ENCODE assay signal across 32 cellular contexts in the genomic region with DNA sequence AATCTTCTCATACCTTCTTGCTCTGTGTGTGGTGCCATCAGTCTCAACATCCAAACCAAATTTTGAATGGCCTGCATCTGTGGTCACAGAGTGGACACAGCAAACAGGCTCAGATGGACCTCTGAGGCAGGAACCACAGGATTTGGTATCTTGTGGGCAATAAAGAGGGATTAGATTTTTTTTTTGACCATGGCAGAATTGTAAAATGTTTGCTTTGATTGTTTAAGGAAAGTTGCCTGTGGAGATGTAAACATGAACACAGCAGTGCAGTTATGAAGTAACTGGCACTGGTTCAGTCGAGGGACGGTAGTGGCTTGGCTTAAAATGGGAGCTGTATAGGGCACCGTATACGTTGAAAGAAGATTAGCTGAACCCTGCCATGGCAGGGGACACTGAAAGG.
A peak's percentile ranks its signal among the peaks of the same experiment; 100 is the strongest.
DNase-seq lines count a peak whose midpoint lies in the region; TF ChIP-seq lines count a peak whose summit lies in the region.
"Had no signal": no experiment of that assay in that cellular context is flagged by ENCODE, and none has a peak within 500 bp of the region (broad histone marks: within the 10 kb centered on the region; RNA-seq: fewer than 3 reads in every experiment).

No MANE protein-coding gene starts in this region.

- POLR2A ChIA-PET in activated CD4-positive, alpha-beta memory T cell treated with anti-CD3 and anti-CD28 coated beads, Interleukin-2, amount 10 ng/mL, durations not matched to agents 7 days and 5 days (lab: Charles Lee), result no interaction called here

- WGBS in trophoblast cell (ENCODE audit: extremely low coverage, insufficient coverage, insufficient read length), result no CpG with 5 or more reads among the region's 4 CpGs

- H3K9ac ChIP-seq in Loucy (ENCODE audit: low read depth, low read length, poor library complexity, severe bottlenecking) (no peak overlapping the region), neural progenitor cell (no peak overlapping the region), trophoblast cell (ENCODE audit: low read length) (no peak overlapping the region)
- H3K9ac ChIP-seq: BLaER1; BLaER1 treated with 17β-estradiol and CSF1 and Interleukin-3, amounts not matched to agents 10 nM and 100 nM had no signal

- H3K4me1 ChIP-seq in Loucy (ENCODE audit: insufficient read depth, low read length, poor library complexity, severe bottlenecking) (peaks cover 7% of the 10 kb centered on the region), neural progenitor cell (no peaks in the 10 kb centered on the region), trophoblast cell (ENCODE audit: control insufficient read depth in 1 of 2, insufficient read depth in 2 of 2, low read length in 2 of 2) (no peaks in the 10 kb centered on the region)
- H3K4me1 ChIP-seq: A549; BE2C; BLaER1; BLaER1 treated with 17β-estradiol and CSF1 and Interleukin-3, amounts not matched to agents 10 nM and 100 nM; Caco-2 had no signal

- H3K27ac Mint-ChIP-seq in neural progenitor cell, result no peak overlapping the region
- no peak overlapping the region for H3K27ac Mint-ChIP-seq in activated CD4-positive, alpha-beta memory T cell treated with anti-CD3 and anti-CD28 coated beads, Interleukin-2, amount 10 ng/mL, durations not matched to agents 7 days and 5 days
- H3K27ac Mint-ChIP-seq: B cell; CD4-positive, alpha-beta T cell; CD4-positive, CD25-positive, alpha-beta regulatory T cell; CD8-positive, alpha-beta memory T cell; CD8-positive, alpha-beta T cell had no signal

- H2AFZ ChIP-seq in Loucy (ENCODE audit: low read length), result peak overlapping the region; percentile 37; the same call in 1 of the 2 replicates
- peak overlapping the region; percentile 4 for H2AFZ ChIP-seq in neural progenitor cell (replicated peaks)
- no peak overlapping the region for H2AFZ ChIP-seq in trophoblast cell (ENCODE audit: insufficient read depth, low read length, poor library complexity)

- H3K36me3 ChIP-seq in Loucy (ENCODE audit: insufficient read depth, low read length) (no peaks in the 10 kb centered on the region), neural progenitor cell (no peaks in the 10 kb centered on the region), trophoblast cell (ENCODE audit: control insufficient read depth in 1 of 2, insufficient read depth in 2 of 2, low read length in 2 of 2) (no peaks in the 10 kb centered on the region)
- H3K36me3 ChIP-seq: BE2C; BLaER1; BLaER1 treated with 17β-estradiol and CSF1 and Interleukin-3, amounts not matched to agents 10 nM and 100 nM had no signal

- no peaks in the 10 kb centered on the region for H3K9me2 ChIP-seq in Loucy (replicated peaks; ENCODE audit: low read depth, low read length)

- peak overlapping the region; percentile 79 for H3K27ac ChIP-seq in 22Rv1
- H3K27ac ChIP-seq in neural progenitor cell, result no peak overlapping the region
- no peak overlapping the region for H3K27ac ChIP-seq in trophoblast cell (ENCODE audit: low read depth, low read length)
- H3K27ac ChIP-seq in caudate nucleus (ENCODE audit: low read depth, low read length), result no peak overlapping the region
- H3K27ac ChIP-seq: A549; BLaER1; BLaER1 treated with 17β-estradiol and CSF1 and Interleukin-3, amounts not matched to agents 10 nM and 100 nM; C4-2B had no signal

- TF ChIP-seq CTCF in 22Rv1 (IDR thresholded peaks at IDR 0.05), result no peak
- TF ChIP-seq CTCF in Loucy (conservative IDR thresholded peaks at IDR 0.05; ENCODE audit: low read length), result no peak
- no peak for TF ChIP-seq CTCF in neural progenitor cell (IDR thresholded peaks at IDR 0.05)

- no peak overlapping the region for H3K23ac ChIP-seq in trophoblast cell (ENCODE audit: low read length)

- no peak overlapping the region for H2BK120ac ChIP-seq in trophoblast cell (ENCODE audit: insufficient read depth, low read length, poor library complexity)

- no peak overlapping the region for H3K18ac ChIP-seq in trophoblast cell (ENCODE audit: low read length)

- H3F3A ChIP-seq in Loucy (ENCODE audit: low read depth), result no peaks in the 10 kb centered on the region
- no peaks in the 10 kb centered on the region for H3F3A ChIP-seq in neural progenitor cell (ENCODE audit: low read depth)

- no peak overlapping the region for H3K4ac ChIP-seq in trophoblast cell (ENCODE audit: low read depth, low read length)

- H3K9me3 ChIP-seq in Loucy (ENCODE audit: insufficient read depth, low read depth, low read length) (no peaks in the 10 kb centered on the region), neural progenitor cell (ENCODE audit: low read depth) (no peaks in the 10 kb centered on the region), trophoblast cell (ENCODE audit: insufficient read depth, low read depth, low read length) (no peaks in the 10 kb centered on the region)
- H3K9me3 ChIP-seq: A549; BE2C; BLaER1; BLaER1 treated with 17β-estradiol and CSF1 and Interleukin-3, amounts not matched to agents 10 nM and 100 nM; Caco-2 had no signal

- H3K79me1 ChIP-seq in trophoblast cell (ENCODE audit: low read length), result no peaks in the 10 kb centered on the region

- H3K4me1 Mint-ChIP-seq in neural progenitor cell, result no peaks in the 10 kb centered on the region
- H3K4me1 Mint-ChIP-seq in activated CD4-positive, alpha-beta memory T cell treated with anti-CD3 and anti-CD28 coated beads, Interleukin-2, amount 10 ng/mL, durations not matched to agents 7 days and 5 days, result no peaks in the 10 kb centered on the region
- H3K4me1 Mint-ChIP-seq: B cell; CD14-positive monocyte; CD4-positive, alpha-beta memory T cell; CD4-positive, CD25-positive, alpha-beta regulatory T cell; CD8-positive, alpha-beta memory T cell had no signal

- H2AK5ac ChIP-seq in trophoblast cell (ENCODE audit: low read length), result no peak overlapping the region

- no peaks in the 10 kb centered on the region for H3K36me3 Mint-ChIP-seq in neural progenitor cell
- H3K36me3 Mint-ChIP-seq in activated CD4-positive, alpha-beta memory T cell treated with anti-CD3 and anti-CD28 coated beads, Interleukin-2, amount 10 ng/mL, durations not matched to agents 7 days and 5 days (ENCODE audit: low read depth), result no peaks in the 10 kb centered on the region
- H3K36me3 Mint-ChIP-seq: CD14-positive monocyte; CD4-positive, alpha-beta memory T cell; CD4-positive, CD25-positive, alpha-beta regulatory T cell; CD8-positive, alpha-beta memory T cell; CD8-positive, alpha-beta T cell had no signal

- no peak for DNase-seq in neural progenitor cell (ENCODE audit: low spot score)
- no peak for DNase-seq in activated CD4-positive, alpha-beta memory T cell treated with anti-CD3 and anti-CD28 coated beads, Interleukin-2, amount 10 ng/mL, durations not matched to agents 7 days and 5 days
- DNase-seq in trophoblast cell, result no peak
- no peak for DNase-seq in caudate nucleus (lab: John Stamatoyannopoulos, UW)
- DNase-seq: 8988T; ACHN; AML-193; BE2C; C1 segment of cervical spinal cord; Caco-2; Calu3; CD4-positive, alpha-beta memory T cell; CD4-positive, alpha-beta T cell; CD4-positive, CD25-positive, alpha-beta regulatory T cell; CD8-positive, alpha-beta memory T cell; CD8-positive, alpha-beta T cell; COR-L47; DMS 273 treated with DMSO at 0.1 percent for 48 hours; DMS153; DMS53; DMS79; DMS79 treated with DMSO at 0.1 percent for 48 hours; DND-41; EL had no signal

- H2BK12ac ChIP-seq in trophoblast cell (ENCODE audit: low read length), result no peak overlapping the region

- H3K79me2 ChIP-seq in Loucy (ENCODE audit: insufficient read depth, low read length) (no peaks in the 10 kb centered on the region), neural progenitor cell (ENCODE audit: low read depth) (no peaks in the 10 kb centered on the region), trophoblast cell (ENCODE audit: control insufficient read depth, insufficient read depth, low read length, poor library complexity) (no peaks in the 10 kb centered on the region)

- peaks cover 5% of the 10 kb centered on the region for H3K27me3 Mint-ChIP-seq in neural progenitor cell (ENCODE audit: insufficient read depth, low read depth)
- H3K27me3 Mint-ChIP-seq in activated CD4-positive, alpha-beta memory T cell treated with anti-CD3 and anti-CD28 coated beads, Interleukin-2, amount 10 ng/mL, durations not matched to agents 7 days and 5 days, result no peaks in the 10 kb centered on the region
- H3K27me3 Mint-ChIP-seq: CD4-positive, alpha-beta T cell; CD4-positive, CD25-positive, alpha-beta regulatory T cell; CD8-positive, alpha-beta memory T cell had no signal

- H3K4me2 ChIP-seq in Loucy (ENCODE audit: low read depth, low read length, poor library complexity, severe bottlenecking) (no peak overlapping the region), neural progenitor cell (no peak overlapping the region), trophoblast cell (ENCODE audit: low read length) (no peak overlapping the region)
- H3K4me2 ChIP-seq: A549; BLaER1; BLaER1 treated with 17β-estradiol and CSF1 and Interleukin-3, amounts not matched to agents 10 nM and 100 nM had no signal

- H3K9me3 Mint-ChIP-seq in neural progenitor cell, result no peaks in the 10 kb centered on the region
- no peaks in the 10 kb centered on the region for H3K9me3 Mint-ChIP-seq in activated CD4-positive, alpha-beta memory T cell treated with anti-CD3 and anti-CD28 coated beads, Interleukin-2, amount 10 ng/mL, durations not matched to agents 7 days and 5 days
- H3K9me3 Mint-ChIP-seq: CD4-positive, alpha-beta memory T cell; CD8-positive, alpha-beta T cell had no signal

- no peak overlapping the region for H3K14ac ChIP-seq in trophoblast cell (ENCODE audit: low read length)

- no peak overlapping the region for H3K4me3 Mint-ChIP-seq in neural progenitor cell
- no peak overlapping the region for H3K4me3 Mint-ChIP-seq in activated CD4-positive, alpha-beta memory T cell treated with anti-CD3 and anti-CD28 coated beads, Interleukin-2, amount 10 ng/mL, durations not matched to agents 7 days and 5 days
- H3K4me3 Mint-ChIP-seq: B cell; CD14-positive monocyte; CD4-positive, alpha-beta memory T cell; CD4-positive, alpha-beta T cell; CD4-positive, CD25-positive, alpha-beta regulatory T cell; CD8-positive, alpha-beta memory T cell; CD8-positive, alpha-beta T cell had no signal

- no peak overlapping the region for H4K91ac ChIP-seq in trophoblast cell (ENCODE audit: low read depth, low read length)

- CTCF ChIA-PET in activated CD4-positive, alpha-beta memory T cell treated with anti-CD3 and anti-CD28 coated beads, Interleukin-2, amount 10 ng/mL, durations not matched to agents 7 days and 5 days (lab: Charles Lee), result no interaction called here

- H3K4me3 ChIP-seq in Loucy (ENCODE audit: low read length, poor library complexity, severe bottlenecking), result no peak overlapping the region
- H3K4me3 ChIP-seq in neural progenitor cell, result no peak overlapping the region
- H3K4me3 ChIP-seq in trophoblast cell (ENCODE audit: low read depth, low read length), result no peak overlapping the region
- H3K4me3 ChIP-seq: A549; BLaER1; BLaER1 treated with 17β-estradiol and CSF1 and Interleukin-3, amounts not matched to agents 10 nM and 100 nM had no signal

- no peak overlapping the region for H2BK5ac ChIP-seq in trophoblast cell (ENCODE audit: low read depth, low read length, poor library complexity)

- H4K20me1 ChIP-seq in Loucy (ENCODE audit: insufficient read depth, low read length, poor library complexity, severe bottlenecking), result no peaks in the 10 kb centered on the region
- no peaks in the 10 kb centered on the region for H4K20me1 ChIP-seq in neural progenitor cell (ENCODE audit: low read depth)
- H4K20me1 ChIP-seq: BLaER1; BLaER1 treated with 17β-estradiol and CSF1 and Interleukin-3, amounts not matched to agents 10 nM and 100 nM had no signal

- H4K8ac ChIP-seq in trophoblast cell (ENCODE audit: low read depth, low read length), result no peak overlapping the region

- H4K12ac ChIP-seq in trophoblast cell (ENCODE audit: low read depth, low read length), result no peak overlapping the region

- H3K27me3 ChIP-seq in Loucy (ENCODE audit: insufficient read depth, low read length, poor library complexity, severe bottlenecking) (no peaks in the 10 kb centered on the region), neural progenitor cell (no peaks in the 10 kb centered on the region), trophoblast cell (ENCODE audit: insufficient read depth, low read length) (no peaks in the 10 kb centered on the region)
- H3K27me3 ChIP-seq: BE2C; BLaER1; BLaER1 treated with 17β-estradiol and CSF1 and Interleukin-3, amounts not matched to agents 10 nM and 100 nM had no signal
